18 cellular contexts compared by ENCODE assay signal in the genomic region with DNA sequence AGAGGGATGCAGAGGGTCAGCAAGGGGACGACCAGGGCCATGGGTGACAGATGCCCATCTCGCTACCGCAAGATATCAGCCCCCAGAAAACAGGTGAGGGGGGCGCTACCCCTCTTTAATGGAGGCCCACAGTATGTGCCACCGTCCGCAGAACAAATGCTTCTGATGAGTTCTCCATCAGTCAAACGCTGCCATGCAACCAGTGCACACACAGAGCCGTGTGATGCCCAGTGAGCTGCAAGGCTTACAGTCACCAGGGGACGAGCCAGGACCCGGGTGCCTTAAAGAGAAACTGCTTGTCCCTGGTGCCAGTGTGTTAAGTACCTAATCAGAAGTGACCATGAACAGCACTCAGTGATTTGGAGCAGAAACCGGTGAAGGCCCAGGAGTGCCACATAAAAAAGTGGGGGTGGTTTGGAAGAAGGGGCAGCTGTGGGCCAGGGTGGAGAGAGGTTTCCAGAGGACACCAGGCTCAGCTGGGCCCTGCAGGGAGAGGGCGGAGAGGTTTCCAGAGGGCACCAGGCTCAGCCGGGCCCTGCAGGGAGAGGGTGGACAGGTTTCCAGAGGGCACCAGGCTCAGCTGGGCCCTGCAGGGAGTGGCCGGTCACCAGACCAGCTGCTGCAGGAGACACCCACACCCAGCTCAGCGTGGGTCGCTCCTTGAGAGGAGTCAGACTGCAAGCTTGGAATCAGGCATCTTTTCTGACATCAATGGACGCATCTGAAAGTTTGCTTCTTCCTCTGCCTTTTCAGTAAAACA. TPM values are rescaled to one million over a fixed set of nuclear protein-coding genes. Genes with fewer than 3 reads are reported as not detected.
DNase-seq lines count a peak whose midpoint lies in the region; ATAC-seq lines count a peak whose summit lies in the region.
"Had no signal": no experiment of that assay in that cellular context is flagged by ENCODE, and none has a peak within 500 bp of the region (broad histone marks: within the 10 kb centered on the region; RNA-seq: fewer than 3 reads in every experiment).

No MANE protein-coding gene starts in this region.

- no peaks in the 10 kb centered on the region for H3K9me3 Mint-ChIP-seq in stimulated activated effector memory CD8-positive, alpha-beta T cell treated with anti-CD3 and anti-CD28 coated beads, Interleukin-12 subunit alpha, Interleukin-12 subunit beta, amount 100 ng/mL, for 72 hours
- H3K9me3 Mint-ChIP-seq: CD4-positive, alpha-beta memory T cell; H9 had no signal

- no peak overlapping the region for H3K27ac Mint-ChIP-seq in stimulated activated effector memory CD8-positive, alpha-beta T cell treated with anti-CD3 and anti-CD28 coated beads, Interleukin-12 subunit alpha, Interleukin-12 subunit beta, amount 100 ng/mL, for 72 hours
- H3K27ac Mint-ChIP-seq: CD4-positive, alpha-beta memory T cell; GM23338 had no signal

- ATAC-seq in stimulated activated effector memory CD8-positive, alpha-beta T cell treated with anti-CD3 and anti-CD28 coated beads, Interleukin-12 subunit alpha, Interleukin-12 subunit beta, amount 100 ng/mL, for 72 hours: peak; percentile 5
- ATAC-seq in HG03175 (IDR thresholded peaks at IDR 0.05; ENCODE audit: unreplicated experiment): no peak
- no peak for ATAC-seq in GM19397 (IDR thresholded peaks at IDR 0.05; ENCODE audit: unreplicated experiment)
- ATAC-seq: GM12878, GM23338, HCT116 had no signal

- in situ Hi-C loops in KBM-7 (cut with MboI; ENCODE audit: low pct_unique_long_range_greater_than_20kb, low sequenced_read_pairs): no loop called here

- peak; percentile 75 for DNase-seq in mesenteric fat pad (ENCODE audit: low spot score)
- peak; percentile 66 for DNase-seq in posterior vena cava (ENCODE audit: low spot score)
- no peak for DNase-seq in stimulated activated effector memory CD8-positive, alpha-beta T cell treated with anti-CD3 and anti-CD28 coated beads, Interleukin-12 subunit alpha, Interleukin-12 subunit beta, amount 100 ng/mL, for 72 hours (ENCODE audit: low spot score in 2 of 2)
- DNase-seq in KBM-7: no peak
- DNase-seq: C1 segment of cervical spinal cord; Calu3; CD4-positive, alpha-beta memory T cell; COR-L47; DMS153; DND-41; H9 had no signal

- intact Hi-C loops in posterior vena cava (cut with DNase I): no loop called here

- H3K4me1 Mint-ChIP-seq in stimulated activated effector memory CD8-positive, alpha-beta T cell treated with anti-CD3 and anti-CD28 coated beads, Interleukin-12 subunit alpha, Interleukin-12 subunit beta, amount 100 ng/mL, for 72 hours: no peaks in the 10 kb centered on the region
- H3K4me1 Mint-ChIP-seq: CD4-positive, alpha-beta memory T cell; GM23338 had no signal

- H3K36me3 Mint-ChIP-seq in stimulated activated effector memory CD8-positive, alpha-beta T cell treated with anti-CD3 and anti-CD28 coated beads, Interleukin-12 subunit alpha, Interleukin-12 subunit beta, amount 100 ng/mL, for 72 hours: no peaks in the 10 kb centered on the region
- H3K36me3 Mint-ChIP-seq: CD4-positive, alpha-beta memory T cell had no signal

- no peak overlapping the region for H3K4me3 Mint-ChIP-seq in stimulated activated effector memory CD8-positive, alpha-beta T cell treated with anti-CD3 and anti-CD28 coated beads, Interleukin-12 subunit alpha, Interleukin-12 subunit beta, amount 100 ng/mL, for 72 hours
- H3K4me3 Mint-ChIP-seq: CD4-positive, alpha-beta memory T cell; GM23338; H9 had no signal

RNA-seq across cellular contexts. Expression of gene TCERG1L, which starts 50.9 kb away (rescaled TPM):
- not detected for total RNA-seq in mesenteric fat pad
- not detected for total RNA-seq in posterior vena cava
- total RNA-seq: A172; Calu3; CD4-positive, alpha-beta memory T cell; GM12878; H4 had no signal

Comparison
In these comparisons a context has a peak if more than half of its experiments do, and no peak if none do; other contexts are left out.
1. DNase-seq: peak in mesenteric fat pad (single experiment) and posterior vena cava (single experiment); none in stimulated activated effector memory CD8-positive, alpha-beta T cell treated with anti-CD3 and anti-CD28 coated beads, Interleukin-12 subunit alpha, Interleukin-12 subunit beta, amount 100 ng/mL, for 72 hours (0 of 2) and KBM-7 (single experiment).